8 cellular contexts compared by ENCODE assay signal in the genomic region with DNA sequence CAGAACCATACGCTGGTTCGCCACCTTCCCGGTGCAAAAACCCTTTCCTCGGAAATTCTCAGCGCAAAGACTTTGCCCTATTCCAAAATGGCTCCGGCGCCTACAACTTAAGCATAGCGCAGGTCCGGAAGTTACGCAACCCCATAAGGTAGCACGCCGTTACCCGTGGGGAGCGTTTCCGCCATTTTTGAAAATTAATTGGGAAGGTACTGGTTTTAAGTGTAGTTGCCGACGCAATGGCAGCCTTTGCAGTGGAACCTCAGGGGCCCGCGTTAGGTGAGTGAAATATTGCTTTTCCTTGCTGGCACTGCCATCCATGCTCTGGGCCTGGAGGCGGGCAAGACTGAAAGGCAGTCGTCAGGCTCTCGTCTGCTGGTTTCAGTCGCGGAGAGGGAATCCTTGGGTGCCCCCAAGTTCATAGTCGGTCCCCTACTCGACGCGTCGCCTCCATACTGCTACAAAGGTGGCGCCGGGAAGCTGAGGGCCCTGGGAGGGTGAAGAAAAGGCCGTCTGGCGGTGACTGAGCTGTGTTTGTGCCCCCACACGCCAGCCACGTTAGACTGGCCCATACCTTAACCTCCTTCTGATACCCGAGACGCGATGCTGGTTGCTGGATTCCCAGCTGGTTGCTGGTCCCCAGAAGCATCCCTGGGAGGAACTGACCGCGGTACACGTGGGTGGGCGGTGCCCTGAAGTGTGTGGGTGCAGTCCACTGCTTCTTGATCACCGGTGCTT. TPM values are rescaled to one million over a fixed set of nuclear protein-coding genes. Genes with fewer than 3 reads are reported as not detected.
DNase-seq lines count a peak whose midpoint lies in the region; ATAC-seq and TF ChIP-seq lines count a peak whose summit lies in the region.

A gene with protein sequence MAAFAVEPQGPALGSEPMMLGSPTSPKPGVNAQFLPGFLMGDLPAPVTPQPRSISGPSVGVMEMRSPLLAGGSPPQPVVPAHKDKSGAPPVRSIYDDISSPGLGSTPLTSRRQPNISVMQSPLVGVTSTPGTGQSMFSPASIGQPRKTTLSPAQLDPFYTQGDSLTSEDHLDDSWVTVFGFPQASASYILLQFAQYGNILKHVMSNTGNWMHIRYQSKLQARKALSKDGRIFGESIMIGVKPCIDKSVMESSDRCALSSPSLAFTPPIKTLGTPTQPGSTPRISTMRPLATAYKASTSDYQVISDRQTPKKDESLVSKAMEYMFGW (plus strand): TSS at position 222 of the 735 bp plus-strand sequence. CDS start 15 bp downstream, at position 237.

- H3K9me3 ChIP-seq in BLaER1 treated with 17β-estradiol and CSF1 and Interleukin-3, amounts not matched to agents 10 nM and 100 nM (replicated peaks in 1 of 11): no peaks in the 10 kb centered on the region
- no peaks in the 10 kb centered on the region for H3K9me3 ChIP-seq in left lung

- peak within 1 kb of the TSS; percentile 64 to 94 (median 90) for H3K27ac ChIP-seq in BLaER1 treated with 17β-estradiol and CSF1 and Interleukin-3, amounts not matched to agents 10 nM and 100 nM
- H3K27ac ChIP-seq in left lung: peak within 1 kb of the TSS; percentile 83 to 87

- intact Hi-C loops in left lung (cut with DNase I): no loop called here

- TF ChIP-seq CTCF in left lung (IDR thresholded peaks at IDR 0.05): no peak

- H3K4me1 ChIP-seq in BLaER1 treated with 17β-estradiol and CSF1 and Interleukin-3, amounts not matched to agents 10 nM and 100 nM: peaks cover 11 to 17% (median 14%) of the 10 kb centered on the region in 10 experiments
- peaks cover 0 to 16% of the 10 kb centered on the region in 2 donors for H3K4me1 ChIP-seq in left lung

- H3K36me3 ChIP-seq in BLaER1 treated with 17β-estradiol and CSF1 and Interleukin-3, amounts not matched to agents 10 nM and 100 nM: peaks cover 12 to 20% (median 15%) of the 10 kb centered on the region in 11 experiments; a peak in 21 of 22 replicates
- no peaks in the 10 kb centered on the region for H3K36me3 ChIP-seq in left lung

- peak within 1 kb of the TSS; percentile 76 to 99 (median 88) for H3K4me3 ChIP-seq in BLaER1 treated with 17β-estradiol and CSF1 and Interleukin-3, amounts not matched to agents 10 nM and 100 nM
- peak within 1 kb of the TSS; percentile 66 to 71 for H3K4me3 ChIP-seq in left lung

- H4K20me1 ChIP-seq in BLaER1 treated with 17β-estradiol and CSF1 and Interleukin-3, amounts not matched to agents 10 nM and 100 nM: peaks cover 0 to 38% (median 26%) of the 10 kb centered on the region in 11 experiments; a peak in 11 of 22 replicates

- DNase-seq in NCI-H748 treated with DMSO at 0.1 percent for 48 hours (lab: John Stamatoyannopoulos, UW): peak; percentile 97
- DNase-seq in activated CD4-positive, alpha-beta T cell treated with anti-CD3 and anti-CD28 coated beads, Interleukin-2, amount 50 U/mL, for 24 hours (ENCODE audit: low read depth in 1 of 2, low spot score in 1 of 2): peak; percentile 77 to 86
- peak; percentile 95 for DNase-seq in dermis blood vessel endothelial cell
- peak; percentile 85 to 92 for DNase-seq in left lung
- peak; percentile 82 to 87 for DNase-seq in stimulated activated CD4-positive, alpha-beta T cell treated with anti-CD3 and anti-CD28 coated beads, Interleukin-2, amount 100 ng/mL, for 48 hours

- H3K4me2 ChIP-seq in BLaER1 treated with 17β-estradiol and CSF1 and Interleukin-3, amounts not matched to agents 10 nM and 100 nM: peak within 1 kb of the TSS; percentile 80 to 98 (median 86)

- ATAC-seq in GM19372 (IDR thresholded peaks at IDR 0.05; ENCODE audit: low read depth, unreplicated experiment) (peak; percentile 83), HG03558 (IDR thresholded peaks at IDR 0.05; ENCODE audit: extremely low read depth, unreplicated experiment) (peak; percentile 87), left lung (peak; percentile 97)

- no peaks in the 10 kb centered on the region for H3K27me3 ChIP-seq in BLaER1 treated with 17β-estradiol and CSF1 and Interleukin-3, amounts not matched to agents 10 nM and 100 nM
- H3K27me3 ChIP-seq in left lung: no peaks in the 10 kb centered on the region

- peak within 1 kb of the TSS; percentile 84 to 93 (median 87) for H3K9ac ChIP-seq in BLaER1 treated with 17β-estradiol and CSF1 and Interleukin-3, amounts not matched to agents 10 nM and 100 nM

RNA-seq across cellular contexts. Expression of the gene that starts here (rescaled TPM):
- total RNA-seq in dermis blood vessel endothelial cell (13.8 and 20.1 TPM in 2 replicates), left lung (10 to 100 TPM; 13.3 to 15.5 TPM)

Comparison
In these comparisons a context has a peak if more than half of its experiments do, and no peak if none do; other contexts are left out.
1. Peak in every context shown above with its lines: DNase-seq, ATAC-seq, H3K4me3 ChIP-seq and H3K27ac ChIP-seq.